Comparison of ENCODE assay signal across 16 cellular contexts in genomic region chr2:162521871-162522655, GRCh38.
DNase-seq lines count a peak whose midpoint lies in the region.
"Had no signal": no experiment of that assay in that cellular context is flagged by ENCODE, and none has a peak within 500 bp of the region (broad histone marks: within the 10 kb centered on the region; RNA-seq: fewer than 3 reads in every experiment).

No MANE protein-coding gene starts in this region.

- H3K36me3 ChIP-seq in H7 (replicated peaks; ENCODE audit: control insufficient read depth, insufficient read depth, low read length), result no peaks in the 10 kb centered on the region
- H3K36me3 ChIP-seq: BLaER1 had no signal

- H3K4me3 ChIP-seq in H7 (ENCODE audit: insufficient read depth, low read depth, low read length), result no peak overlapping the region
- H3K4me3 ChIP-seq: A549, BLaER1, GM23248 had no signal

- H3K27me3 ChIP-seq in H7 (ENCODE audit: control insufficient read depth, insufficient read depth, low read length), result no peaks in the 10 kb centered on the region
- H3K27me3 ChIP-seq: BLaER1 had no signal

- DNase-seq in DMS 273 (lab: John Stamatoyannopoulos, UW; ENCODE audit: unreplicated experiment), result peak; percentile 66
- peak; percentile 93 for DNase-seq in NCI-H1694 treated with DMSO at 0.1 percent for 48 hours (lab: John Stamatoyannopoulos, UW)
- DNase-seq in NCI-H446 treated with DMSO at 0.1 percent for 48 hours (lab: John Stamatoyannopoulos, UW), result peak; percentile 88
- DNase-seq in cerebellum (ENCODE audit: low spot score), result peak; percentile 42
- DNase-seq in NCI-H2227 treated with DMSO at 0.1 percent for 48 hours (lab: John Stamatoyannopoulos, UW), result no peak
- DNase-seq in CD1c-positive myeloid dendritic cell (ENCODE audit: extremely low spot score), result no peak
- DNase-seq in AG08396 (ENCODE audit: low spot score), result no peak
- DNase-seq in H7, result no peak
- DNase-seq: Calu3; CD8-positive, alpha-beta T cell; GDM1; GM23248; HCEC 1CT; IMR-90 had no signal

Comparison
In these comparisons a context has a peak if more than half of its experiments do, and no peak if none do; other contexts are left out.
1. DNase-seq: peak in DMS 273 (single experiment), NCI-H1694 treated with DMSO at 0.1 percent for 48 hours (single experiment), NCI-H446 treated with DMSO at 0.1 percent for 48 hours (single experiment) and cerebellum (single experiment); none in NCI-H2227 treated with DMSO at 0.1 percent for 48 hours (single experiment), CD1c-positive myeloid dendritic cell (single experiment), AG08396 (single experiment) and H7 (single experiment).